ENCODE assay signal across 8 cellular contexts in the genomic region with DNA sequence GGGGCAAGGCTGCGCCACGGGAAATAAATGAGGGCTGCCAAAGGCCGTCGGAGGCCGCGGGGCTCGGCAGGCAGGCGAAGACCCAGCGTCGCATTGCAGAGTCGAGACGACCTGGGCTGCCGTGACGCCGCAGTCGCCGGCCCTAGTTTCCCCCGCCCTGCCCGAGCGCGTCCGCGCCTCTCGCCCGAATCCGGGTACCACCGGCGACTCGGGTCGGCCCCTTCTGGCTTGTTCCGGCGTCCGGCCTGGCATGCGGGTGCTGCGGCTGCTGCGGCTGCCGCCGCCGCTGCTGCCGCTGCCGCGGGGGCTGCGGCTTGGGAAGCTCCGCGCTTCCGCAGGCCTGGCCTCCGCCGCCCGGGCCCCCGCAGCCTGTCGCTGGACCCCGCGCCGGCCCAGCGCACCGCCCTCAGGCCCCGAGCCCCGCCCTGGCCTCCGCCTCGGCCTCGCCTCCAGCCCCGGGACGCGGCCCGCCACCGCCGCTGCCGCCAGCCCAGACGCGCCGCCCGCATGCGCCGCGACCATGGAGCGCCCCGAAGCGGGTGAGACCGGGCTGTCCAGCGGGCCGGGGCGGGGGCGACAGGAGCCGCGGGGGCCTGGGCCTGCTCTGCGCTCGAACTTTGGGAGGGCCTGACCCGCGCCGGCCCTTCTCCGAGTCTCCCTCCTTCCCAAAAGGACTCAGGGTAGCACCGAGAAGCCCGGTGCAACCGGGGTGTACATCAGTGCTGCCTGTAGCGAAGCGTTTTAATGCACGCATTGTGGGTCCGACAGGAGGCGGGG. TPM values are rescaled to one million over a fixed set of nuclear protein-coding genes. Genes with fewer than 3 reads are reported as not detected.
A peak's percentile ranks its signal among the peaks of the same experiment; 100 is the strongest.
DNase-seq lines count a peak whose midpoint lies in the region; ATAC-seq and TF ChIP-seq lines count a peak whose summit lies in the region.

A gene (plus strand): TSS at position 224 of the 777 bp plus-strand sequence. CDS start 297 bp downstream, at position 521.

- H3K27ac ChIP-seq in upper lobe of left lung = peak within 1 kb of the TSS; percentile 89 to 93 (median 90)

- ATAC-seq in GM19395 (IDR thresholded peaks at IDR 0.05; ENCODE audit: unreplicated experiment) = peak; percentile 85
- ATAC-seq in HG03469 (IDR thresholded peaks at IDR 0.05; ENCODE audit: unreplicated experiment) = peak; percentile 63
- ATAC-seq in left cardiac atrium = peak; percentile 95 to 96
- peak; percentile 88 to 96 for ATAC-seq in upper lobe of left lung (ENCODE audit: low FRiP score in 2 of 2)

- no peaks in the 10 kb centered on the region for H3K9me3 ChIP-seq in upper lobe of left lung

- intact Hi-C loops in left cardiac atrium (cut with DNase I) (no loop called here), posterior vena cava (cut with DNase I) (no loop called here)

- H3K4me1 ChIP-seq in upper lobe of left lung = peaks cover 6 to 15% (median 8%) of the 10 kb centered on the region in 4 donors

- TF ChIP-seq EP300 in upper lobe of left lung (IDR thresholded peaks at IDR 0.05) = no peak

- H3K27me3 ChIP-seq in upper lobe of left lung = no peaks in the 10 kb centered on the region

- H3K36me3 ChIP-seq in upper lobe of left lung = no peaks in the 10 kb centered on the region

- no peak for TF ChIP-seq CTCF in upper lobe of left lung (IDR thresholded peaks at IDR 0.05)

- 0 to 1% methylated on average over 20 to 33 of the region's 99 CpGs for WGBS in upper lobe of left lung, 2 donors

- peak within 1 kb of the TSS; percentile 61 to 87 (median 76) for H3K4me3 ChIP-seq in upper lobe of left lung

- TF ChIP-seq POLR2A in upper lobe of left lung (IDR thresholded peaks at IDR 0.05) = peak in 2 of 4 donors; percentile 36 to 71

- DNase-seq in CD1c-positive myeloid dendritic cell (ENCODE audit: extremely low spot score) (peak; percentile 68), T follicular helper cell (ENCODE audit: low read depth) (peak; percentile 20), amniotic epithelial cell (ENCODE audit: low read depth) (peak; percentile 50), left cardiac atrium (peak; percentile 83), posterior vena cava (ENCODE audit: low spot score) (peak; percentile 94), upper lobe of left lung (peak; percentile 70 to 96)

RNA-seq across cellular contexts. Expression of the gene that starts here (rescaled TPM):
- 10 to 100 TPM; 10.1 to 13.2 TPM for total RNA-seq in left cardiac atrium
- 10 to 100 TPM; 11.3 to 12.0 TPM for total RNA-seq in posterior vena cava
- 10 to 100 TPM in 2 of 6 donors, 1 to 10 TPM in 4; 2.4 to 11.3 (median 7.1) TPM for total RNA-seq in upper lobe of left lung

Comparison
In these comparisons a context has a peak if more than half of its experiments do, and no peak if none do; other contexts are left out.
1. Peak in every context shown above with its lines: DNase-seq, ATAC-seq, H3K4me3 ChIP-seq and H3K27ac ChIP-seq.
2. DNase-seq: peak in every context shown above with its lines; median percentile 94 in posterior vena cava; 83 in left cardiac atrium; 83 in upper lobe of left lung; 68 in CD1c-positive myeloid dendritic cell; 50 in amniotic epithelial cell; 20 in T follicular helper cell.